ENCODE assay signal across 28 cellular contexts in genomic region chr4:99838927-99839326, GRCh38. TPM values are rescaled to one million over a fixed set of nuclear protein-coding genes. Genes with fewer than 3 reads are reported as not detected.
DNase-seq lines count a peak whose midpoint lies in the region; ATAC-seq, FAIRE-seq and TF ChIP-seq lines count a peak whose summit lies in the region.
"Had no signal": no experiment of that assay in that cellular context is flagged by ENCODE, and none has a peak within 500 bp of the region (broad histone marks: within the 10 kb centered on the region; RNA-seq: fewer than 3 reads in every experiment).

No MANE protein-coding gene starts in this region.

- CTCF ChIA-PET in Calu3 (lab: Charles Lee): no interaction called here

- H3K4me3 ChIP-seq in bronchial epithelial cell (ENCODE audit: low read depth, low read length): no peak overlapping the region
- no peak overlapping the region for H3K4me3 ChIP-seq in esophagus squamous epithelium
- no peak overlapping the region for H3K4me3 ChIP-seq in colonic mucosa
- H3K4me3 ChIP-seq: A549; BLaER1 treated with 17β-estradiol and CSF1 and Interleukin-3, amounts not matched to agents 10 nM and 100 nM; K562; SJSA1 had no signal

- no peaks in the 10 kb centered on the region for H3K9me3 ChIP-seq in esophagus squamous epithelium
- H3K9me3 ChIP-seq in colonic mucosa: no peaks in the 10 kb centered on the region
- H3K9me3 ChIP-seq: A549, SJSA1 had no signal

- H3K4me1 ChIP-seq in esophagus squamous epithelium (peaks cover 0 to 10% (median 0%) of the 10 kb centered on the region in 3 donors), colonic mucosa (no peaks in the 10 kb centered on the region)
- H3K4me1 ChIP-seq: A549, SJSA1 had no signal

- peaks cover 14% of the 10 kb centered on the region for H3K36me3 Mint-ChIP-seq in Calu3 (ENCODE audit: insufficient read depth, unreplicated experiment)
- peaks cover 86% of the 10 kb centered on the region for H3K36me3 Mint-ChIP-seq in stimulated activated memory B cell treated with anti-CD40 and anti-IgM and Interleukin-4, amounts not matched to agents 10 μg/mL and 1 μg/mL and 100 μg/mL, for 72 hours

- BruUV-seq in Calu3 (replicated peaks; lab: Mats Ljungman, UMichigan): no TSS peak

- no peak for DNase-seq in Calu3
- DNase-seq in bronchial epithelial cell (ENCODE audit: low read depth): peak; percentile 37
- no peak for DNase-seq in esophagus squamous epithelium (lab: John Stamatoyannopoulos, UW)
- no peak for DNase-seq in UCSD-AML1 (lab: John Stamatoyannopoulos, UW; ENCODE audit: unreplicated experiment)
- DNase-seq in CD1c-positive myeloid dendritic cell (ENCODE audit: extremely low spot score): no peak
- DNase-seq in NCI-H748 treated with DMSO at 0.1 percent for 48 hours (lab: John Stamatoyannopoulos, UW): no peak
- no peak for DNase-seq in colonic mucosa
- DNase-seq: AML-193; CD8-positive, alpha-beta memory T cell; DMS153; DND-41; Kasumi-1; NCI-H1105; NCI-H1436 treated with DMSO at 0.1 percent for 48 hours; NCI-H187 treated with DMSO at 0.1 percent for 48 hours; NCI-H2107; NCI-H526 treated with DMSO at 0.1 percent for 48 hours; Right ventricle myocardium superior; RPMI8226 had no signal

- TF ChIP-seq POLR2A in esophagus squamous epithelium (IDR thresholded peaks at IDR 0.05): no peak

- peaks cover 11% of the 10 kb centered on the region for H3K4me1 Mint-ChIP-seq in Calu3 (ENCODE audit: low read depth, unreplicated experiment)
- peaks cover 64% of the 10 kb centered on the region for H3K4me1 Mint-ChIP-seq in stimulated activated memory B cell treated with anti-CD40 and anti-IgM and Interleukin-4, amounts not matched to agents 10 μg/mL and 1 μg/mL and 100 μg/mL, for 72 hours

- no peak for TF ChIP-seq CTCF in Calu3 (IDR thresholded peaks at IDR 0.05; ENCODE audit: unreplicated experiment)
- TF ChIP-seq CTCF in bronchial epithelial cell (IDR thresholded peaks at IDR 0.05; ENCODE audit: insufficient read depth, low read length, severe bottlenecking): no peak
- TF ChIP-seq CTCF in esophagus squamous epithelium (IDR thresholded peaks at IDR 0.05): no peak
- no peak for TF ChIP-seq CTCF in colonic mucosa (IDR thresholded peaks at IDR 0.05)

- no peak overlapping the region for H3K9ac ChIP-seq in colonic mucosa (ENCODE audit: low read depth in 2 of 2, low read length in 2 of 2)
- H3K9ac ChIP-seq: BLaER1 treated with 17β-estradiol and CSF1 and Interleukin-3, amounts not matched to agents 10 nM and 100 nM had no signal

- H3K27me3 Mint-ChIP-seq in Calu3 (ENCODE audit: unreplicated experiment): no peaks in the 10 kb centered on the region
- no peaks in the 10 kb centered on the region for H3K27me3 Mint-ChIP-seq in stimulated activated memory B cell treated with anti-CD40 and anti-IgM and Interleukin-4, amounts not matched to agents 10 μg/mL and 1 μg/mL and 100 μg/mL, for 72 hours
- H3K27me3 Mint-ChIP-seq: CD8-positive, alpha-beta memory T cell had no signal

- peak overlapping the region; percentile 16 to 80 (median 69) for H3K27ac ChIP-seq in esophagus squamous epithelium
- no peak overlapping the region for H3K27ac ChIP-seq in colonic mucosa
- H3K27ac ChIP-seq: A549; BLaER1 treated with 17β-estradiol and CSF1 and Interleukin-3, amounts not matched to agents 10 nM and 100 nM; SJSA1 had no signal

- no peak for FAIRE-seq in bronchial epithelial cell (lab: Jason Lieb, UNC)
- FAIRE-seq: A549, H54, HepG2, K562 had no signal

- no peaks in the 10 kb centered on the region for H3K9me3 Mint-ChIP-seq in Calu3 (ENCODE audit: low read depth, unreplicated experiment)
- H3K9me3 Mint-ChIP-seq in stimulated activated memory B cell treated with anti-CD40 and anti-IgM and Interleukin-4, amounts not matched to agents 10 μg/mL and 1 μg/mL and 100 μg/mL, for 72 hours: no peaks in the 10 kb centered on the region
- H3K9me3 Mint-ChIP-seq: CD8-positive, alpha-beta memory T cell had no signal

- no peak overlapping the region for H3K4me3 Mint-ChIP-seq in Calu3 (ENCODE audit: low read depth, unreplicated experiment)
- H3K4me3 Mint-ChIP-seq in stimulated activated memory B cell treated with anti-CD40 and anti-IgM and Interleukin-4, amounts not matched to agents 10 μg/mL and 1 μg/mL and 100 μg/mL, for 72 hours: no peak overlapping the region
- H3K4me3 Mint-ChIP-seq: CD8-positive, alpha-beta memory T cell had no signal

- H3K27me3 ChIP-seq in bronchial epithelial cell (ENCODE audit: control insufficient read depth, insufficient read depth, low read length): no peaks in the 10 kb centered on the region
- H3K27me3 ChIP-seq in esophagus squamous epithelium: no peaks in the 10 kb centered on the region
- no peaks in the 10 kb centered on the region for H3K27me3 ChIP-seq in colonic mucosa
- H3K27me3 ChIP-seq: BLaER1 treated with 17β-estradiol and CSF1 and Interleukin-3, amounts not matched to agents 10 nM and 100 nM; SJSA1 had no signal

- intact Hi-C loops in Calu3 (cut with micrococcal nuclease; ENCODE audit: unreplicated experiment): no loop called here
- intact Hi-C loops in esophagus squamous epithelium (cut with DNase I): no loop called here
- intact Hi-C loops in colonic mucosa (cut with DNase I): no loop called here

- WGBS in esophagus squamous epithelium, 2 donors: 40 to 65% methylated on average over 2 of the region's 2 CpGs

- ATAC-seq in stimulated activated memory B cell treated with anti-CD40 and anti-IgM and Interleukin-4, amounts not matched to agents 10 μg/mL and 1 μg/mL and 100 μg/mL, for 72 hours: no peak
- ATAC-seq: A549, HepG2, K562 had no signal

- peak overlapping the region; percentile 41 for H3K27ac Mint-ChIP-seq in Calu3 (ENCODE audit: unreplicated experiment)
- peak overlapping the region; percentile 40 for H3K27ac Mint-ChIP-seq in stimulated activated memory B cell treated with anti-CD40 and anti-IgM and Interleukin-4, amounts not matched to agents 10 μg/mL and 1 μg/mL and 100 μg/mL, for 72 hours

- H3K36me3 ChIP-seq in bronchial epithelial cell (ENCODE audit: control insufficient read depth, insufficient read depth, low read length): peaks cover 27% of the 10 kb centered on the region
- H3K36me3 ChIP-seq in esophagus squamous epithelium: peaks cover 0 to 59% (median 5%) of the 10 kb centered on the region in 3 donors
- no peaks in the 10 kb centered on the region for H3K36me3 ChIP-seq in colonic mucosa
- H3K36me3 ChIP-seq: SJSA1 had no signal

RNA-seq across cellular contexts. Expression of gene DAPP1, which starts 22.3 kb away (rescaled TPM):
- total RNA-seq in Calu3 (2022): 25.9 and 30.6 TPM in 2 replicates
- total RNA-seq in bronchial epithelial cell: 31.3 and 58.0 TPM in 2 replicates
- total RNA-seq in esophagus squamous epithelium: 10 to 100 TPM; 34.9 to 73.2 (median 40.7) TPM
- total RNA-seq in colonic mucosa: 1 to 10 TPM; 3.6 to 5.0 TPM
- total RNA-seq: HepG2, HT1080, NCI-H460 had no signal

RNA-seq across cellular contexts. Expression of gene LAMTOR3, which starts 55.3 kb away (rescaled TPM):
- 19.2 and 21.5 TPM in 2 replicates for total RNA-seq in Calu3 (2022)
- 45.4 and 64.2 TPM in 2 replicates for total RNA-seq in bronchial epithelial cell
- 10 to 100 TPM; 36.0 to 61.0 (median 49.9) TPM for total RNA-seq in esophagus squamous epithelium
- 10 to 100 TPM; 45.6 to 67.2 TPM for total RNA-seq in colonic mucosa
